In genomic region chr9:28775-29174, GRCh38 we compare ENCODE assay signal across 8 cellular contexts. TPM values are rescaled to one million over a fixed set of nuclear protein-coding genes. Genes with fewer than 3 reads are reported as not detected.
DNase-seq lines count a peak whose midpoint lies in the region; ATAC-seq and TF ChIP-seq lines count a peak whose summit lies in the region.
"Not testable (repeated sequence)": the region's sequence is repeated elsewhere in the genome, so short reads cannot be mapped to it uniquely, and the experiment has no call there.

No MANE protein-coding gene starts in this region.

- not testable (repeated sequence) for H3K14ac ChIP-seq in mesenchymal stem cell (ENCODE audit: low read length in 2 of 2)

- H3K9me3 ChIP-seq in A673 (ENCODE audit: low read depth, low read length, poor library complexity, severe bottlenecking); heart left ventricle; mesenchymal stem cell (ENCODE audit: control insufficient read depth, low read length); skeletal muscle satellite cell (replicated peaks; ENCODE audit: low read length): not testable (repeated sequence)

- WGBS in heart left ventricle, 4 donors, result 0% methylated on average over 1 to 15 of the region's 30 CpGs
- no CpG with 5 or more reads among the region's 30 CpGs for WGBS in mesenchymal stem cell

- ATAC-seq in activated CD8-positive, alpha-beta T cell treated with anti-CD3 and anti-CD28 coated beads, Interleukin-2, amount 10 ng/mL, durations not matched to agents 7 days and 5 days; heart left ventricle: not testable (repeated sequence)

- not testable (repeated sequence) for H2BK5ac ChIP-seq in mesenchymal stem cell (ENCODE audit: low read depth, low read length, poor library complexity, severe bottlenecking)

- not testable (repeated sequence) for H3K4me1 ChIP-seq in A673 (ENCODE audit: insufficient read depth, low read length, poor library complexity, severe bottlenecking); heart left ventricle; mesenchymal stem cell (ENCODE audit: control insufficient read depth, insufficient read depth, low read depth, low read length); skeletal muscle satellite cell (ENCODE audit: control insufficient read depth, insufficient read depth, low read length)

- DNase-seq in A673 (ENCODE audit: low spot score); GM12865 (ENCODE audit: low read depth); LNCaP clone FGC (ENCODE audit: low read depth); activated CD8-positive, alpha-beta T cell treated with anti-CD3 and anti-CD28 coated beads, Interleukin-2, amount 10 ng/mL, durations not matched to agents 7 days and 5 days; dorsolateral prefrontal cortex; heart left ventricle; mesenchymal stem cell: not testable (repeated sequence)

- H4K8ac ChIP-seq in mesenchymal stem cell (ENCODE audit: low read length), result not testable (repeated sequence)

- not testable (repeated sequence) for H3K27ac ChIP-seq in A673 (ENCODE audit: low read depth, low read length, poor library complexity, severe bottlenecking); dorsolateral prefrontal cortex; heart left ventricle; mesenchymal stem cell (ENCODE audit: low read length, poor library complexity, severe bottlenecking)

- not testable (repeated sequence) for H3K4me1 Mint-ChIP-seq in activated CD8-positive, alpha-beta T cell treated with anti-CD3 and anti-CD28 coated beads, Interleukin-2, amount 10 ng/mL, durations not matched to agents 7 days and 5 days (ENCODE audit: low read depth)

- not testable (repeated sequence) for TF ChIP-seq CTCF in A673 (conservative IDR thresholded peaks at IDR 0.05; ENCODE audit: low read depth, low read length); GM12865 (IDR thresholded peaks at IDR 0.05; ENCODE audit: insufficient read depth, low read depth, low read length, missing control alignments); LNCaP clone FGC (IDR thresholded peaks at IDR 0.05; ENCODE audit: control insufficient read depth, extremely low read depth, insufficient read depth); dorsolateral prefrontal cortex (IDR thresholded peaks at IDR 0.05 in 54 of 56, conservative IDR thresholded peaks at IDR 0.05 in 2 of 56; ENCODE audit: low read depth in 1 of 56, partially characterized antibody in 56 of 56); heart left ventricle (IDR thresholded peaks at IDR 0.05)

- H3K36me3 Mint-ChIP-seq in activated CD8-positive, alpha-beta T cell treated with anti-CD3 and anti-CD28 coated beads, Interleukin-2, amount 10 ng/mL, durations not matched to agents 7 days and 5 days (ENCODE audit: low read depth), result not testable (repeated sequence)

- BruUV-seq in A673 (replicated peaks; lab: Mats Ljungman, UMichigan), result not testable (repeated sequence)

- H3K4me3 ChIP-seq in A673 (ENCODE audit: low read depth, low read length, poor library complexity, severe bottlenecking), result peak overlapping the region; percentile 39
- H3K4me3 ChIP-seq in GM12865 (ENCODE audit: low read depth, low read length), result peak overlapping the region; percentile 42
- H3K4me3 ChIP-seq in LNCaP clone FGC (ENCODE audit: low read depth, low read length), result peak overlapping the region; percentile 53
- peak overlapping the region in 37 of 59 donors; percentile 28 to 62 (median 48) for H3K4me3 ChIP-seq in dorsolateral prefrontal cortex
- peak overlapping the region in 10 of 12 donors; percentile 27 to 55 (median 46) for H3K4me3 ChIP-seq in heart left ventricle
- peak overlapping the region; percentile 60 to 69 for H3K4me3 ChIP-seq in mesenchymal stem cell (ENCODE audit: insufficient read depth in 1 of 2, low read depth in 1 of 2, low read length in 2 of 2)
- peak overlapping the region; percentile 68 for H3K4me3 ChIP-seq in skeletal muscle satellite cell (ENCODE audit: low read length)

- H3K18ac ChIP-seq in mesenchymal stem cell (ENCODE audit: low read depth in 1 of 2, low read length in 2 of 2), result not testable (repeated sequence)

- not testable (repeated sequence) for H2AK5ac ChIP-seq in mesenchymal stem cell (ENCODE audit: low read length, severe bottlenecking)

- not testable (repeated sequence) for H4K91ac ChIP-seq in mesenchymal stem cell (ENCODE audit: low read length)

- H3K4me2 ChIP-seq in mesenchymal stem cell (ENCODE audit: low read length, poor library complexity, severe bottlenecking), result not testable (repeated sequence)
- peak overlapping the region; percentile 59 for H3K4me2 ChIP-seq in skeletal muscle satellite cell (ENCODE audit: low read length)

- H2BK15ac ChIP-seq in mesenchymal stem cell (ENCODE audit: low read depth, poor library complexity, severe bottlenecking), result not testable (repeated sequence)

- H3K9me3 Mint-ChIP-seq in activated CD8-positive, alpha-beta T cell treated with anti-CD3 and anti-CD28 coated beads, Interleukin-2, amount 10 ng/mL, durations not matched to agents 7 days and 5 days (ENCODE audit: insufficient read depth), result not testable (repeated sequence)

- TF ChIP-seq POLR2A in heart left ventricle (IDR thresholded peaks at IDR 0.05), result not testable (repeated sequence)

- H2AFZ ChIP-seq in mesenchymal stem cell (ENCODE audit: low read depth, low read length), result not testable (repeated sequence)

- H3K9ac ChIP-seq in mesenchymal stem cell (ENCODE audit: low read length) (peak overlapping the region; percentile 68), skeletal muscle satellite cell (ENCODE audit: low read depth, low read length) (peak overlapping the region; percentile 66)

- not testable (repeated sequence) for H3K23ac ChIP-seq in mesenchymal stem cell (ENCODE audit: low read length in 2 of 2)

- not testable (repeated sequence) for H3K36me3 ChIP-seq in A673 (ENCODE audit: insufficient read depth, low read length, poor library complexity, severe bottlenecking); heart left ventricle; mesenchymal stem cell (ENCODE audit: control insufficient read depth in 1 of 2, insufficient read depth in 2 of 2, low read depth in 1 of 2, low read length in 2 of 2); skeletal muscle satellite cell (ENCODE audit: insufficient read depth, low read length)

- CTCF ChIA-PET in A673 (lab: Charles Lee); activated CD8-positive, alpha-beta T cell treated with anti-CD3 and anti-CD28 coated beads, Interleukin-2, amount 10 ng/mL, durations not matched to agents 7 days and 5 days (lab: Charles Lee): not testable (repeated sequence)

- not testable (repeated sequence) for H3K27ac Mint-ChIP-seq in activated CD8-positive, alpha-beta T cell treated with anti-CD3 and anti-CD28 coated beads, Interleukin-2, amount 10 ng/mL, durations not matched to agents 7 days and 5 days

- not testable (repeated sequence) for H3K27me3 ChIP-seq in A673 (replicated peaks; ENCODE audit: insufficient read depth, low read depth, low read length, poor library complexity); dorsolateral prefrontal cortex; heart left ventricle; mesenchymal stem cell (ENCODE audit: control insufficient read depth in 1 of 2, insufficient read depth in 1 of 2, low read length in 2 of 2); skeletal muscle satellite cell (ENCODE audit: control insufficient read depth, insufficient read depth, low read length)

- intact Hi-C loops in A673 (cut with micrococcal nuclease; ENCODE audit: unreplicated experiment); dorsolateral prefrontal cortex (cut with DNase I); heart left ventricle (cut with DNase I): not testable (repeated sequence)

- not testable (repeated sequence) for H3K27me3 Mint-ChIP-seq in activated CD8-positive, alpha-beta T cell treated with anti-CD3 and anti-CD28 coated beads, Interleukin-2, amount 10 ng/mL, durations not matched to agents 7 days and 5 days (ENCODE audit: low read depth)

- not testable (repeated sequence) for H3K4ac ChIP-seq in mesenchymal stem cell (ENCODE audit: low read depth in 1 of 2, low read length in 2 of 2)

- not testable (repeated sequence) for H3K79me1 ChIP-seq in mesenchymal stem cell (replicated peaks; ENCODE audit: low read length, poor library complexity, severe bottlenecking)

- peak overlapping the region; percentile 28 for H3K4me3 Mint-ChIP-seq in activated CD8-positive, alpha-beta T cell treated with anti-CD3 and anti-CD28 coated beads, Interleukin-2, amount 10 ng/mL, durations not matched to agents 7 days and 5 days

- POLR2A ChIA-PET in A673 (lab: Charles Lee; ENCODE audit: low non-redundant PET); activated CD8-positive, alpha-beta T cell treated with anti-CD3 and anti-CD28 coated beads, Interleukin-2, amount 10 ng/mL, durations not matched to agents 7 days and 5 days (lab: Charles Lee): not testable (repeated sequence)

- H2BK120ac ChIP-seq in mesenchymal stem cell (ENCODE audit: low read depth, low read length), result not testable (repeated sequence)

- not testable (repeated sequence) for H2BK12ac ChIP-seq in mesenchymal stem cell (ENCODE audit: low read length in 2 of 2)

RNA-seq across cellular contexts. Expression of gene WASHC1, which starts 0.5 kb away (rescaled TPM):
- total RNA-seq in A673 (2021), result 21.1 TPM in 2 replicates
- total RNA-seq in activated CD8-positive, alpha-beta T cell treated with anti-CD3 and anti-CD28 coated beads, Interleukin-2, amount 10 ng/mL, durations not matched to agents 7 days and 5 days, result 10 to 100 TPM; 22.8 to 24.7 TPM
- total RNA-seq in dorsolateral prefrontal cortex, result 10 to 100 TPM in 118 of 120 experiments, 1 to 10 TPM in 2; 8.6 to 31.1 (median 19.4) TPM
- 10 to 100 TPM in 1 of 9 donors, 1 to 10 TPM in 8; 2.7 to 14.7 (median 9.2) TPM for total RNA-seq in heart left ventricle
- polyA plus RNA-seq in heart left ventricle, result 10 to 100 TPM in 1 of 2 donors, 1 to 10 TPM in 1; 9.5 to 10.9 TPM
- polyA plus RNA-seq in mesenchymal stem cell (2013, experiment 1 of 2), result 5.5 TPM
- polyA plus RNA-seq in mesenchymal stem cell (2013, experiment 2 of 2), result 5.0 TPM
- 1.3 and 3.5 TPM in 2 replicates for total RNA-seq in skeletal muscle satellite cell (2012; rRNA removed)
